20 cellular contexts compared by ENCODE assay signal in the genomic region with DNA sequence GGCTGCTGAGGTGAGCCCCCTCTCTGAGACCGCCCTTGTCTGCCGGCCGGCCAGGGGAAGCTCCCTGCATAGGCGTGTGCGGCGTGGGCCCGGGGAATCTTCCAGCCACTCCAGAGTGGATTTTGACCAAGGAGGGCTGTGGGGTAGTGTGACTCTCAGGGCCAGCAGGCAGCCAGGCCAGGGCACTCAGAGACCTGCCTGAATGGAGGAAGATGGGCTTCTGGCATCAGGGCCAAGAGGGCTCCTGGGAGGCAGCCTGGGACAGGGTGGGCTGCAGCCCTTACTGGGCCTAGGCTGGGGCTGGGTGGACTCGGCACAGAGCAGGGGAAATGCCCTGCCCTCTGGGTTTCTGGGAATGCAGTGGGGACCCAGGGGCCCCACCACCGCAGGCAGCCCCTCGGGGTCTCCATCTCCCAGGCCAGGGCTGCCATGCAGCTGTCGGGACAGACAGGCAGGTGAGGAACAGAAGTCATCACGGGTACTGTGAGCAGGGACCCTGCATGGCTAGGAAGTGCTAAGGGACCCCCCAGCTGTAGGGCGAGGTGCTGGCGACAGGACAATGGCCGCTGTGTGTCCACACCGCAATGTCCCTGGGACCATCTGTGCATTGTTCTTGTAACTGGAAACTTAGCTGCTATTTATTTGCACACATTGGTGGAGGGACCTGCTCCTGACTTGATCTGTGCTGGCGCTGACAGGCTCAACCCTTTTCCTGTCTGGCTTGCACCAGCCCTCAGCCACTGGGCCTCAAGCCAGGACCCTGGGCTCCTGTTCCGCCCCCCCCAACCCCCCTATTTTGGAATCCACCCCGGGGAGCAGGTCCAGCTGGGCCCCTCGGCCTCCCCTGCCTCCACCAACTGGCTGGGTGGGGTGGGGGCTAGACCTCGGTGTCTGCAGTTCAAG. TPM values are rescaled to one million over a fixed set of nuclear protein-coding genes. Genes with fewer than 3 reads are reported as not detected.
A peak's percentile ranks its signal among the peaks of the same experiment; 100 is the strongest.
DNase-seq lines count a peak whose midpoint lies in the region; ATAC-seq and TF ChIP-seq lines count a peak whose summit lies in the region.
"Had no signal": no experiment of that assay in that cellular context is flagged by ENCODE, and none has a peak within 500 bp of the region (broad histone marks: within the 10 kb centered on the region; RNA-seq: fewer than 3 reads in every experiment).

No MANE protein-coding gene starts in this region.

- no peak for TF ChIP-seq EP300 in Ishikawa (IDR thresholded peaks at IDR 0.05; ENCODE audit: borderline replicate concordance)

- no peaks in the 10 kb centered on the region for H3K27me3 ChIP-seq in CD4-positive, alpha-beta memory T cell (ENCODE audit: insufficient read depth, low read length)
- H3K27me3 ChIP-seq in heart right ventricle, result no peaks in the 10 kb centered on the region

- ATAC-seq in heart right ventricle (peak in 6 of 8 donors; percentile 14 to 45 (median 36)), GM21737 (IDR thresholded peaks at IDR 0.05; ENCODE audit: unreplicated experiment) (no peak), GM21381 (IDR thresholded peaks at IDR 0.05; ENCODE audit: unreplicated experiment) (no peak)
- ATAC-seq in natural killer cell treated with Interleukin-12 subunit alpha and Interleukin-12 subunit beta and Interleukin-15 and Interleukin-18, amount 100 ng/mL, for 72 hours, result no peak
- ATAC-seq: HCT116, left colon had no signal

- no peaks in the 10 kb centered on the region for H3K9me3 ChIP-seq in CD4-positive, alpha-beta memory T cell (ENCODE audit: control insufficient read depth in 1 of 2, low read length in 2 of 2)
- no peaks in the 10 kb centered on the region for H3K9me3 ChIP-seq in heart right ventricle
- H3K9me3 ChIP-seq: transverse colon had no signal

- no peak for TF ChIP-seq CTCF in heart right ventricle (IDR thresholded peaks at IDR 0.05)

- CTCF ChIA-PET in CD4-positive, alpha-beta memory T cell (lab: Charles Lee; ENCODE audit: partially characterized antibody), result interaction anchor here (1.1 kb wide), 1 partner anchor 12 kb away, joined by 3 read pairs; no protein-coding TSS in a partner anchor

- intact Hi-C loops in CD4-positive, alpha-beta memory T cell (cut with micrococcal nuclease), result loop anchor here (5.0 kb wide), 1 partner anchor 92 kb away; no protein-coding TSS in a partner anchor
- intact Hi-C loops in heart right ventricle (cut with DNase I), result loop anchor here in 1 of 10 donors (10.0 kb wide), 1 partner anchor 120 kb away; a partner anchor contains a TSS

- peaks cover 47% of the 10 kb centered on the region for H3K4me1 ChIP-seq in CD4-positive, alpha-beta memory T cell (ENCODE audit: insufficient read depth, low read length)
- peaks cover 15 to 31% (median 26%) of the 10 kb centered on the region in 9 donors for H3K4me1 ChIP-seq in heart right ventricle

- no peaks in the 10 kb centered on the region for H3K27me3 Mint-ChIP-seq in CD4-positive, alpha-beta memory T cell
- H3K27me3 Mint-ChIP-seq in natural killer cell treated with Interleukin-12 subunit alpha and Interleukin-12 subunit beta and Interleukin-15 and Interleukin-18, amount 100 ng/mL, for 72 hours, result peaks cover 0 to 1% of the 10 kb centered on the region in 2 donors
- H3K27me3 Mint-ChIP-seq: T-helper 17 cell had no signal

- no peak overlapping the region for H3K27ac Mint-ChIP-seq in CD4-positive, alpha-beta memory T cell
- H3K27ac Mint-ChIP-seq in natural killer cell treated with Interleukin-12 subunit alpha and Interleukin-12 subunit beta and Interleukin-15 and Interleukin-18, amount 100 ng/mL, for 72 hours, result no peak overlapping the region

- no peaks in the 10 kb centered on the region for H3K36me3 ChIP-seq in CD4-positive, alpha-beta memory T cell (ENCODE audit: insufficient read depth, low read length)
- H3K36me3 ChIP-seq in heart right ventricle, result no peaks in the 10 kb centered on the region
- H3K36me3 ChIP-seq: transverse colon had no signal

- peak overlapping the region; percentile 14 for H3K27ac ChIP-seq in CD4-positive, alpha-beta memory T cell (ENCODE audit: low read depth, low read length)
- peak overlapping the region in 9 of 10 donors; percentile 52 to 82 (median 69) for H3K27ac ChIP-seq in heart right ventricle
- H3K27ac ChIP-seq: transverse colon had no signal

- H3K4me3 Mint-ChIP-seq in CD4-positive, alpha-beta memory T cell, result no peak overlapping the region
- no peak overlapping the region for H3K4me3 Mint-ChIP-seq in natural killer cell treated with Interleukin-12 subunit alpha and Interleukin-12 subunit beta and Interleukin-15 and Interleukin-18, amount 100 ng/mL, for 72 hours

- peaks cover 9 to 31% (median 21%) of the 10 kb centered on the region in 4 donors for H3K4me1 Mint-ChIP-seq in CD4-positive, alpha-beta memory T cell
- H3K4me1 Mint-ChIP-seq in natural killer cell treated with Interleukin-12 subunit alpha and Interleukin-12 subunit beta and Interleukin-15 and Interleukin-18, amount 100 ng/mL, for 72 hours (ENCODE audit: low read depth in 2 of 2), result peaks cover 0 to 4% of the 10 kb centered on the region in 2 donors

- TF ChIP-seq RAD21 in Ishikawa (IDR thresholded peaks at IDR 0.05; ENCODE audit: low read depth), result no peak

- no peak overlapping the region for H3K4me3 ChIP-seq in CD4-positive, alpha-beta memory T cell (ENCODE audit: low read length in 2 of 2)
- no peak overlapping the region for H3K4me3 ChIP-seq in heart right ventricle
- H3K4me3 ChIP-seq: transverse colon had no signal

- POLR2A ChIA-PET in CD4-positive, alpha-beta memory T cell (lab: Charles Lee; ENCODE audit: partially characterized antibody), result interaction anchor here (0.6 to 1.4 kb wide), 2 partner anchors 93 to 120 kb away, joined by 3 read pairs; a partner anchor contains a TSS

- peak in 1 of 5 donors; percentile 22 for DNase-seq in CD4-positive, alpha-beta memory T cell
- DNase-seq in heart right ventricle (peak in 1 of 2 donors; percentile 56), NCI-H510A (lab: John Stamatoyannopoulos, UW) (no peak)
- peak; percentile 54 for DNase-seq in natural killer cell treated with Interleukin-12 subunit alpha and Interleukin-12 subunit beta and Interleukin-15 and Interleukin-18, amount 100 ng/mL, for 72 hours (ENCODE audit: low spot score)
- no peak for DNase-seq in activated CD4-positive, CD25-positive, alpha-beta regulatory T cell (lab: John Stamatoyannopoulos, UW)
- DNase-seq: DMS53; NCI-H1694 treated with DMSO at 0.1 percent for 48 hours; NCI-H446; stimulated activated CD4-positive, alpha-beta T cell treated with anti-CD3 and anti-CD28 coated beads, Interleukin-12 subunit alpha, Interleukin-12 subunit beta, amount 100 ng/mL, for 4 hours; stimulated activated naive CD4-positive, alpha-beta T cell treated with Interleukin-2 at 50 U/mL for 16 hours; transverse colon had no signal

- WGBS in heart right ventricle, 2 donors, result 49 to 53% methylated on average over 21 of the region's 21 CpGs

- no peaks in the 10 kb centered on the region for H3K9me3 Mint-ChIP-seq in CD4-positive, alpha-beta memory T cell
- no peaks in the 10 kb centered on the region for H3K9me3 Mint-ChIP-seq in natural killer cell treated with Interleukin-12 subunit alpha and Interleukin-12 subunit beta and Interleukin-15 and Interleukin-18, amount 100 ng/mL, for 72 hours

- H3K36me3 Mint-ChIP-seq in CD4-positive, alpha-beta memory T cell, result peaks cover 1 to 3% of the 10 kb centered on the region in 2 donors
- no peaks in the 10 kb centered on the region for H3K36me3 Mint-ChIP-seq in natural killer cell treated with Interleukin-12 subunit alpha and Interleukin-12 subunit beta and Interleukin-15 and Interleukin-18, amount 100 ng/mL, for 72 hours

TF ChIP-seq in Ishikawa, 13 proteins besides CTCF, POLR2A, EP300 and RAD21:
- peak; percentile 63; the same call in 1 of the 2 replicates for TF ChIP-seq ZBTB7A (IDR thresholded peaks at IDR 0.05; ENCODE audit: low read depth)
- no peak for TF ChIP-seq YY1 (IDR thresholded peaks at IDR 0.05; ENCODE audit: low read depth)
- no peak for TF ChIP-seq EGR1 (IDR thresholded peaks at IDR 0.05)
- no peak for TF ChIP-seq CEBPB (IDR thresholded peaks at IDR 0.05)
- TF ChIP-seq FOXM1 (IDR thresholded peaks at IDR 0.05; ENCODE audit: borderline replicate concordance, low read depth), result no peak

RNA-seq across cellular contexts. Expression of a gene that starts 4.1 kb away (rescaled TPM):
- total RNA-seq in CD4-positive, alpha-beta memory T cell, result 1 to 10 TPM; 5.9 to 6.2 TPM
- 10 to 100 TPM in 1 of 2 donors, 1 to 10 TPM in 1; 5.2 to 12.4 TPM for polyA plus RNA-seq in CD4-positive, alpha-beta memory T cell
- total RNA-seq in heart right ventricle, result 10 to 100 TPM in 1 of 10 donors, 1 to 10 TPM in 9; 1.3 to 14.2 (median 2.8) TPM
- 1 to 10 TPM; 6.4 to 7.1 TPM for polyA plus RNA-seq in heart right ventricle
- total RNA-seq in natural killer cell treated with Interleukin-12 subunit alpha and Interleukin-12 subunit beta and Interleukin-15 and Interleukin-18, amount 100 ng/mL, for 72 hours, result under 1 TPM; 0.78 to 0.89 TPM
- total RNA-seq: fibroblast of villous mesenchyme, HT1080, M059J had no signal

RNA-seq across cellular contexts. Expression of a gene that starts 14.9 kb away (rescaled TPM):
- under 1 TPM in 1 of 2 experiments, not detected in 1; 0.28 TPM for total RNA-seq in CD4-positive, alpha-beta memory T cell
- not detected for polyA plus RNA-seq in CD4-positive, alpha-beta memory T cell
- not detected for total RNA-seq in heart right ventricle
- under 1 TPM in 1 of 2 donors, not detected in 1; 0.15 TPM for polyA plus RNA-seq in heart right ventricle
- not detected for total RNA-seq in natural killer cell treated with Interleukin-12 subunit alpha and Interleukin-12 subunit beta and Interleukin-15 and Interleukin-18, amount 100 ng/mL, for 72 hours
- total RNA-seq: fibroblast of villous mesenchyme, HT1080, left colon, M059J had no signal

RNA-seq across cellular contexts. Expression of a gene that starts 45.6 kb away (rescaled TPM):
- under 1 TPM in 1 of 2 experiments, not detected in 1; 0.14 TPM for total RNA-seq in CD4-positive, alpha-beta memory T cell
- polyA plus RNA-seq in CD4-positive, alpha-beta memory T cell, result 1 to 10 TPM in 1 of 2 donors, not detected in 1; 1.3 TPM
- total RNA-seq in heart right ventricle, result 1 to 10 TPM in 1 of 10 donors, under 1 TPM in 7, not detected in 2; 0.07 to 1.2 (median 0.46) TPM
- polyA plus RNA-seq in heart right ventricle, result 1 to 10 TPM in 1 of 2 donors, under 1 TPM in 1; 0.22 to 1.0 TPM
- 1 to 10 TPM in 1 of 2 donors, under 1 TPM in 1; 0.86 to 3.8 TPM for total RNA-seq in natural killer cell treated with Interleukin-12 subunit alpha and Interleukin-12 subunit beta and Interleukin-15 and Interleukin-18, amount 100 ng/mL, for 72 hours
- total RNA-seq: fibroblast of villous mesenchyme, HT1080, M059J had no signal

Comparison
In these comparisons a context has a peak if more than half of its experiments do, and no peak if none do; other contexts are left out.
1. ATAC-seq: peak in heart right ventricle (6 of 8); none in natural killer cell treated with Interleukin-12 subunit alpha and Interleukin-12 subunit beta and Interleukin-15 and Interleukin-18, amount 100 ng/mL, for 72 hours (0 of 2), GM21737 (single experiment) and GM21381 (single experiment).